In the genomic region with DNA sequence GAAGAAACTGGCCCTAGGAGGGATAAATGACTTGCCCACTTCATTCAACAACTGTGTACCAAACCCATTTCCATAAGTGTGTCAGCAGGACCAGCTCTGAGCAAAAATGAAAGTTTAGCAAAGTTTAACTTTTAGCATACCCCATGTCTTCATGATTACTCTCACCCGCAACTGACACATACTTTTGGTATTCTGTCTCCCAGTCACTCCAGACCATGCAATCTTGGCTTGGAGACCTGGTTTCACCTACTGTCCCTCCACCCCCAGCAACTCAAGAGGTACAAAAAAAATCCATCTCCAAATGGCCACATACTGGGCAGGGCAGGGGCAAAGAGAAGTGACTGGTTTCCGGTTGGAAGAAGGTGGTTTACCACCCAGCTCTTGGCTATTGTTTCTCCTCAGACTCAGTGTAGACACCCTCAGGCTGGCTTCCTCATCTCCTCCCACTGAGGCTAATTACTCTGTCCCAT, we compare ENCODE assay signal across 8 cellular contexts.
DNase-seq lines count a peak whose midpoint lies in the region; ATAC-seq and TF ChIP-seq lines count a peak whose summit lies in the region.

No MANE protein-coding gene starts in this region.

- TF ChIP-seq CTCF in osteoblast (IDR thresholded peaks at IDR 0.05; ENCODE audit: extremely low read depth, low read depth, low read length), result no peak
- TF ChIP-seq CTCF in H9 (conservative IDR thresholded peaks at IDR 0.05), result no peak

- H2AFZ ChIP-seq in osteoblast (ENCODE audit: low read length) (no peak overlapping the region), H9 (ENCODE audit: low read length) (no peak overlapping the region)

- H4K20me1 ChIP-seq in osteoblast (ENCODE audit: insufficient read depth, low read length) (no peaks in the 10 kb centered on the region), H9 (ENCODE audit: control insufficient read depth, insufficient read depth, insufficient read length) (no peaks in the 10 kb centered on the region)

- H3K27me3 Mint-ChIP-seq in activated CD4-positive, alpha-beta memory T cell treated with anti-CD3 and anti-CD28 coated beads, Interleukin-2, amount 10 ng/mL, durations not matched to agents 7 days and 5 days, result no peaks in the 10 kb centered on the region
- H3K27me3 Mint-ChIP-seq in H9 (ENCODE audit: low read depth), result peaks cover 7% of the 10 kb centered on the region

- H3K14ac ChIP-seq in H9 (ENCODE audit: insufficient read depth, low read length), result no peak overlapping the region

- no peaks in the 10 kb centered on the region for H3K9me3 Mint-ChIP-seq in activated CD4-positive, alpha-beta memory T cell treated with anti-CD3 and anti-CD28 coated beads, Interleukin-2, amount 10 ng/mL, durations not matched to agents 7 days and 5 days
- H3K9me3 Mint-ChIP-seq in H9, result peaks cover 30 to 62% of the 10 kb centered on the region in 2 experiments

- no peaks in the 10 kb centered on the region for H3K36me3 ChIP-seq in osteoblast (ENCODE audit: insufficient read depth, low read length)

- H3K4me2 ChIP-seq in osteoblast (ENCODE audit: insufficient read depth, low read length), result peak overlapping the region; percentile 80
- H3K4me2 ChIP-seq in H9 (ENCODE audit: insufficient read depth, insufficient read length, low read length), result no peak overlapping the region

- H2BK120ac ChIP-seq in H9 (ENCODE audit: low read depth, low read length, poor library complexity, severe bottlenecking), result no peak overlapping the region

- H3K56ac ChIP-seq in H9 (ENCODE audit: insufficient read length, low read depth, low read length), result no peak overlapping the region

- peak overlapping the region; percentile 11 for H3K4me3 Mint-ChIP-seq in activated CD4-positive, alpha-beta memory T cell treated with anti-CD3 and anti-CD28 coated beads, Interleukin-2, amount 10 ng/mL, durations not matched to agents 7 days and 5 days
- H3K4me3 Mint-ChIP-seq in H9, result no peak overlapping the region

- CTCF ChIA-PET in activated CD4-positive, alpha-beta memory T cell treated with anti-CD3 and anti-CD28 coated beads, Interleukin-2, amount 10 ng/mL, durations not matched to agents 7 days and 5 days (lab: Charles Lee), result no interaction called here

- H3K27ac ChIP-seq in osteoblast (ENCODE audit: low read depth, low read length) (peak overlapping the region; percentile 29), H9 (ENCODE audit: insufficient read length, low read depth, low read length) (no peak overlapping the region)

- H3K23ac ChIP-seq in H9 (ENCODE audit: insufficient read length, low read depth, low read length), result no peak overlapping the region

- H3K27me3 ChIP-seq in osteoblast (ENCODE audit: insufficient read depth, low read length), result no peaks in the 10 kb centered on the region
- no peaks in the 10 kb centered on the region for H3K27me3 ChIP-seq in H9 (ENCODE audit: insufficient read depth, low read length)

- peak; percentile 28 for DNase-seq in activated CD4-positive, alpha-beta memory T cell treated with anti-CD3 and anti-CD28 coated beads, Interleukin-2, amount 10 ng/mL, durations not matched to agents 7 days and 5 days
- DNase-seq in osteoblast (ENCODE audit: insufficient read length, low spot score, missing footprints), result no peak
- DNase-seq in NCI-H524 (lab: John Stamatoyannopoulos, UW), result no peak
- no peak for DNase-seq in hippocampal formation (lab: John Stamatoyannopoulos, UW)
- no peak for DNase-seq in putamen (ENCODE audit: low spot score)
- DNase-seq in H9, result no peak

- H2AK5ac ChIP-seq in H9 (ENCODE audit: insufficient read length, low read length), result no peak overlapping the region

- H3K18ac ChIP-seq in H9 (ENCODE audit: insufficient read length, low read depth, low read length), result no peak overlapping the region

- no CpG with 5 or more reads among the region's 2 CpGs for WGBS in H9 (ENCODE audit: extremely low coverage, insufficient read length, low lambda C conversion rate)

- ATAC-seq in GM18502 (IDR thresholded peaks at IDR 0.05; ENCODE audit: poor library complexity, unreplicated experiment) (peak; percentile 49), HG02610 (IDR thresholded peaks at IDR 0.05; ENCODE audit: unreplicated experiment) (peak; percentile 88)

- H3K4ac ChIP-seq in H9 (ENCODE audit: low read depth, low read length), result no peak overlapping the region

- no peak overlapping the region for H3K4me3 ChIP-seq in osteoblast (ENCODE audit: insufficient read depth, low read length)

- no peak overlapping the region for H2BK12ac ChIP-seq in H9 (ENCODE audit: insufficient read length, low read depth, low read length)

- H4K5ac ChIP-seq in H9 (ENCODE audit: insufficient read length, low read depth, low read length), result no peak overlapping the region

- H2BK20ac ChIP-seq in H9 (ENCODE audit: low read depth, low read length, poor library complexity, severe bottlenecking), result no peak overlapping the region

- H3K36me3 Mint-ChIP-seq in activated CD4-positive, alpha-beta memory T cell treated with anti-CD3 and anti-CD28 coated beads, Interleukin-2, amount 10 ng/mL, durations not matched to agents 7 days and 5 days (ENCODE audit: low read depth), result no peaks in the 10 kb centered on the region
- H3K36me3 Mint-ChIP-seq in H9 (ENCODE audit: insufficient read depth in 1 of 3, low read depth in 3 of 3), result peaks cover 4 to 17% (median 4%) of the 10 kb centered on the region in 3 experiments; a peak in 6 of 7 replicates

- no peak overlapping the region for H4K8ac ChIP-seq in H9 (replicated peaks; ENCODE audit: insufficient read length, low read depth, low read length)

- no peak overlapping the region for H3K9ac ChIP-seq in H9 (ENCODE audit: extremely low read depth, insufficient read length, low read length)

- H2BK5ac ChIP-seq in H9 (ENCODE audit: insufficient read length, low read length), result no peak overlapping the region

- H3T11ph ChIP-seq in H9 (ENCODE audit: low read length), result no peak overlapping the region

- H3K4me1 Mint-ChIP-seq in activated CD4-positive, alpha-beta memory T cell treated with anti-CD3 and anti-CD28 coated beads, Interleukin-2, amount 10 ng/mL, durations not matched to agents 7 days and 5 days, result peaks cover 34% of the 10 kb centered on the region
- peaks cover 18 to 20% of the 10 kb centered on the region in 2 experiments for H3K4me1 Mint-ChIP-seq in H9

- H3K23me2 ChIP-seq in H9 (ENCODE audit: insufficient read length, low read depth, low read length, poor library complexity, severe bottlenecking), result peaks cover 5% of the 10 kb centered on the region

- H3K27ac Mint-ChIP-seq in activated CD4-positive, alpha-beta memory T cell treated with anti-CD3 and anti-CD28 coated beads, Interleukin-2, amount 10 ng/mL, durations not matched to agents 7 days and 5 days, result peak overlapping the region; percentile 80
- no peak overlapping the region for H3K27ac Mint-ChIP-seq in H9

- peaks cover 15% of the 10 kb centered on the region for H3K4me1 ChIP-seq in osteoblast (ENCODE audit: insufficient read depth, low read length)
- H3K4me1 ChIP-seq in H9 (ENCODE audit: insufficient read depth, low read length), result no peaks in the 10 kb centered on the region

- H3K9me3 ChIP-seq in osteoblast (ENCODE audit: low read depth, low read length) (no peaks in the 10 kb centered on the region), H9 (ENCODE audit: control insufficient read depth, low read depth, low read length) (no peaks in the 10 kb centered on the region)

- H2BK15ac ChIP-seq in H9 (ENCODE audit: low read depth, low read length), result no peak overlapping the region

- no peak overlapping the region for H4K91ac ChIP-seq in H9 (ENCODE audit: insufficient read length, low read depth, low read length)

- POLR2A ChIA-PET in activated CD4-positive, alpha-beta memory T cell treated with anti-CD3 and anti-CD28 coated beads, Interleukin-2, amount 10 ng/mL, durations not matched to agents 7 days and 5 days (lab: Charles Lee), result interaction anchor here (1.0 kb wide), 1 partner anchor 242 kb away, joined by 3 read pairs; no protein-coding TSS in a partner anchor

- H3K79me2 ChIP-seq in osteoblast (ENCODE audit: insufficient read depth, low read length), result no peaks in the 10 kb centered on the region
- no peaks in the 10 kb centered on the region for H3K79me2 ChIP-seq in H9 (ENCODE audit: insufficient read depth, low read length)

- no peaks in the 10 kb centered on the region for H3K79me1 ChIP-seq in H9 (ENCODE audit: insufficient read depth, low read depth, low read length, poor library complexity, severe bottlenecking)
